ENCODE assay signal across 22 cellular contexts in the genomic region with DNA sequence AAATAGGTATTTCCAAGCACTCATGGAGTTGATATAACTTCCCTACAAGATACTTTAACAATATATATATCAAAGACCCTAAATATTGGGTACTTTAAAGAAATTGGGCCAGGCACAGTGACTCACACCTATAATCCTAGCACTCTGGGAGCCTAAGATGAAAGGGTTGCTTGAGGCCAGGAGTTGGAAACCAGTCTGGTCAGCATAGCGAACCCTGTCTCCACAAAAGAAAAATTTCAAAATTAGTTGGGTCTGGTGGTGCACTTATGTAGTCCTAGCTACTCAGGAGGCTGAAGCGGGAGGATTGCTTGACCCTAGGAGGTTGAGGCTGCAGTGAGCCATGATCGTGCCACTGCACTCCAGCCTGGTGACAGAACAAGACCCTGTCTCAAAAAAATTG.
"Had no signal": no experiment of that assay in that cellular context is flagged by ENCODE, and none has a peak within 500 bp of the region (broad histone marks: within the 10 kb centered on the region; RNA-seq: fewer than 3 reads in every experiment).

No MANE protein-coding gene starts in this region.

- DNase-seq: natural killer cell; occipital lobe; ovary; posterior cingulate gyrus; psoas muscle; right cardiac atrium; right lobe of liver; sigmoid colon; small intestine; stimulated activated CD4-positive, alpha-beta T cell treated with anti-CD3 and anti-CD28 coated beads, Interleukin-15, amount 100 ng/mL, for 24 hours; stimulated activated CD4-positive, alpha-beta T cell treated with anti-CD3 and anti-CD28 coated beads, Interleukin-2, amount 100 ng/mL, for 24 hours; stimulated activated CD4-positive, alpha-beta T cell treated with anti-CD3 and anti-CD28 coated beads, Interleukin-2, amount 100 ng/mL, for 48 hours; stimulated activated CD4-positive, alpha-beta T cell treated with anti-CD3 and anti-CD28 coated beads, Interleukin-4, amount 100 ng/mL, for 24 hours; stimulated activated naive B cell treated with anti-CD40 and anti-IgM and Interleukin-4, amounts not matched to agents 10 μg/mL and 1 μg/mL and 100 μg/mL, for 72 hours; stimulated activated naive CD4-positive, alpha-beta T cell treated with Interleukin-2 at 50 U/mL for 16 hours; stomach; thyroid gland; upper lobe of right lung; uterus had no signal

- H3K4me3 ChIP-seq: neural progenitor cell, ovary, psoas muscle, right lobe of liver, sigmoid colon, stomach, thoracic aorta, thyroid gland, tibial nerve, upper lobe of right lung, uterus had no signal
